9 cellular contexts compared by ENCODE assay signal in genomic region chr15:43792761-43793493, GRCh38. TPM values are rescaled to one million over a fixed set of nuclear protein-coding genes. Genes with fewer than 3 reads are reported as not detected.
DNase-seq lines count a peak whose midpoint lies in the region; ATAC-seq and TF ChIP-seq lines count a peak whose summit lies in the region.
"Had no signal": no experiment of that assay in that cellular context is flagged by ENCODE, and none has a peak within 500 bp of the region (broad histone marks: within the 10 kb centered on the region; RNA-seq: fewer than 3 reads in every experiment).

No MANE protein-coding gene starts in this region.

- TF ChIP-seq CTCF in Caco-2 (IDR thresholded peaks at IDR 0.05; ENCODE audit: insufficient read depth in 1 of 2, low read depth in 1 of 2, low read length in 1 of 2, severe bottlenecking in 1 of 2, unreplicated experiment in 1 of 2) (no peak), retinal pigment epithelial cell (conservative IDR thresholded peaks at IDR 0.05; ENCODE audit: low read depth, low read length) (no peak), omental fat pad (IDR thresholded peaks at IDR 0.05) (no peak)

- ATAC-seq in left cardiac atrium, result peak in 1 of 2 donors; percentile 13
- ATAC-seq in omental fat pad (ENCODE audit: low FRiP score), result no peak

- peaks cover 5% of the 10 kb centered on the region; the same call in 1 of the 2 replicates for H3K36me3 ChIP-seq in Caco-2 (ENCODE audit: control insufficient read depth, insufficient read depth, low read length)

- intact Hi-C loops in Caco-2 (cut with micrococcal nuclease; ENCODE audit: unreplicated experiment), result no loop called here
- intact Hi-C loops in left cardiac atrium (cut with DNase I), result no loop called here

- DNase-seq in Caco-2, result peak; percentile 19 to 38
- peak; percentile 40 for DNase-seq in LHCN-M2 (ENCODE audit: low read depth)
- DNase-seq in left cardiac atrium, result peak; percentile 62
- no peak for DNase-seq in retinal pigment epithelial cell (ENCODE audit: low read depth)
- no peak for DNase-seq in NCI-H510A treated with DMSO at 0.1 percent for 48 hours (lab: John Stamatoyannopoulos, UW)
- no peak for DNase-seq in D341Med (ENCODE audit: low spot score)
- DNase-seq in omental fat pad (ENCODE audit: low spot score), result no peak

- CTCF ChIA-PET in Caco-2 (lab: Charles Lee), result no interaction called here

- H3K4me3 ChIP-seq in Caco-2 (ENCODE audit: low read depth, low read length), result peak overlapping the region; percentile 92
- peak overlapping the region; percentile 99 for H3K4me3 ChIP-seq in retinal pigment epithelial cell (ENCODE audit: low read length)

- H3K36me3 Mint-ChIP-seq in Caco-2 (ENCODE audit: insufficient read depth, unreplicated experiment), result peaks cover 54% of the 10 kb centered on the region
- H3K36me3 Mint-ChIP-seq in activated naive CD4-positive, alpha-beta T cell treated with anti-CD3 and anti-CD28 coated beads, Interleukin-2, amount 50 U/mL, for 24 hours, result peaks cover 19% of the 10 kb centered on the region

- no peaks in the 10 kb centered on the region for H3K27me3 Mint-ChIP-seq in Caco-2 (ENCODE audit: insufficient read depth, unreplicated experiment)
- no peaks in the 10 kb centered on the region for H3K27me3 Mint-ChIP-seq in activated naive CD4-positive, alpha-beta T cell treated with anti-CD3 and anti-CD28 coated beads, Interleukin-2, amount 50 U/mL, for 24 hours

- POLR2A ChIA-PET in Caco-2 (lab: Charles Lee), result interaction anchor here (0.6 to 1.9 kb wide), 3 partner anchors 32 to 423 kb away, joined by 3 to 6 read pairs (median 3); partner anchors contain the start of genes MFAP1, TUBGCP4 and ZSCAN29

- no peaks in the 10 kb centered on the region for H3K9me3 ChIP-seq in Caco-2

- H3K4me1 Mint-ChIP-seq in Caco-2 (ENCODE audit: low read depth, unreplicated experiment), result peaks cover 12% of the 10 kb centered on the region
- peaks cover 47% of the 10 kb centered on the region for H3K4me1 Mint-ChIP-seq in activated naive CD4-positive, alpha-beta T cell treated with anti-CD3 and anti-CD28 coated beads, Interleukin-2, amount 50 U/mL, for 24 hours

- H3K27ac Mint-ChIP-seq in Caco-2 (ENCODE audit: unreplicated experiment), result peak overlapping the region; percentile 97
- peak overlapping the region; percentile 96 for H3K27ac Mint-ChIP-seq in activated naive CD4-positive, alpha-beta T cell treated with anti-CD3 and anti-CD28 coated beads, Interleukin-2, amount 50 U/mL, for 24 hours

- peak overlapping the region; percentile 98 for H3K4me3 Mint-ChIP-seq in Caco-2 (ENCODE audit: unreplicated experiment)
- H3K4me3 Mint-ChIP-seq in activated naive CD4-positive, alpha-beta T cell treated with anti-CD3 and anti-CD28 coated beads, Interleukin-2, amount 50 U/mL, for 24 hours, result peak overlapping the region; percentile 97

- BruUV-seq in Caco-2 (replicated peaks; lab: Mats Ljungman, UMichigan), result TSS peak; percentile 46

- no peaks in the 10 kb centered on the region for H3K27me3 ChIP-seq in Caco-2 (replicated peaks; ENCODE audit: control insufficient read depth, insufficient read depth, low read length)

- H3K4me1 ChIP-seq in Caco-2, result peaks cover 11% of the 10 kb centered on the region; the same call in 1 of the 2 replicates

- no peaks in the 10 kb centered on the region for H3K9me3 Mint-ChIP-seq in Caco-2 (ENCODE audit: unreplicated experiment)
- no peaks in the 10 kb centered on the region for H3K9me3 Mint-ChIP-seq in activated naive CD4-positive, alpha-beta T cell treated with anti-CD3 and anti-CD28 coated beads, Interleukin-2, amount 50 U/mL, for 24 hours

RNA-seq across cellular contexts. Expression of gene SERF2, which starts 0.8 kb away (rescaled TPM):
- total RNA-seq in Caco-2 (2022) (816 and 823 TPM in 2 replicates), LHCN-M2 (2014; rRNA removed) (1,349 and 2,104 TPM in 2 replicates), left cardiac atrium (100 to 1,000 TPM; 868 to 923 TPM), omental fat pad (100 to 1,000 TPM; 790 to 927 (median 897) TPM)
- polyA plus RNA-seq in LHCN-M2 (2012), result 1,779 TPM

RNA-seq across cellular contexts. Expression of gene SERINC4, which starts 7.1 kb away (rescaled TPM):
- total RNA-seq in Caco-2 (2022), result 0.21 and 0.23 TPM in 2 replicates
- total RNA-seq in LHCN-M2 (2014; rRNA removed), result 0.11 TPM in 1 of 2 replicates, not detected in the other
- 0.04 TPM for polyA plus RNA-seq in LHCN-M2 (2012)
- total RNA-seq in left cardiac atrium, result under 1 TPM; 0.18 to 0.24 TPM
- not detected for total RNA-seq in omental fat pad
- total RNA-seq: SK-MEL-5 had no signal

RNA-seq across cellular contexts. Expression of gene HYPK, which starts 7.5 kb away (rescaled TPM):
- total RNA-seq in Caco-2 (2022), result 17.9 and 20.4 TPM in 2 replicates
- total RNA-seq in LHCN-M2 (2014; rRNA removed), result 8.8 and 10.3 TPM in 2 replicates
- polyA plus RNA-seq in LHCN-M2 (2012), result 3.3 TPM
- total RNA-seq in left cardiac atrium, result 10 to 100 TPM in 1 of 2 donors, 1 to 10 TPM in 1; 9.6 to 11.2 TPM
- 10 to 100 TPM; 10.2 to 19.0 (median 14.8) TPM for total RNA-seq in omental fat pad

RNA-seq across cellular contexts. Expression of gene ELL3, which starts 16.2 kb away (rescaled TPM):
- total RNA-seq in Caco-2 (2022) (0.18 TPM in 1 of 2 replicates, not detected in the other), LHCN-M2 (2014; rRNA removed) (1.3 and 2.5 TPM in 2 replicates), left cardiac atrium (1 to 10 TPM in 1 of 2 donors, under 1 TPM in 1; 0.47 to 1.6 TPM), omental fat pad (1 to 10 TPM; 1.1 to 7.1 (median 2.4) TPM)
- 1.3 TPM for polyA plus RNA-seq in LHCN-M2 (2012)

RNA-seq across cellular contexts. Expression of gene MFAP1, which starts 31.6 kb away (rescaled TPM):
- total RNA-seq in Caco-2 (2022) (37.1 and 37.4 TPM in 2 replicates), LHCN-M2 (2014; rRNA removed) (31.0 and 36.4 TPM in 2 replicates), left cardiac atrium (10 to 100 TPM; 16.9 to 17.8 TPM), omental fat pad (10 to 100 TPM; 13.9 to 18.0 (median 14.4) TPM)
- polyA plus RNA-seq in LHCN-M2 (2012), result 26.9 TPM

Comparison
In these comparisons a context has a peak if more than half of its experiments do, and no peak if none do; other contexts are left out.
1. DNase-seq: peak in Caco-2 (2 of 2), LHCN-M2 (single experiment) and left cardiac atrium (single experiment); none in retinal pigment epithelial cell (single experiment), NCI-H510A treated with DMSO at 0.1 percent for 48 hours (single experiment), D341Med (single experiment) and omental fat pad (single experiment).